Comparison of ENCODE assay signal across 1 cellular context in genomic region chr20:57694481-57694880, GRCh38.
TF ChIP-seq lines count a peak whose summit lies in the region.

No MANE protein-coding gene starts in this region.

TF ChIP-seq in A549, 52 proteins besides CTCF, POLR2A, EP300 and RAD21:
- TF ChIP-seq NR3C1 (IDR thresholded peaks at IDR 0.05) (no peak), MAFK (IDR thresholded peaks at IDR 0.05; ENCODE audit: partially characterized antibody) (no peak), HOXB5 (CRISPR knock-in tag; IDR thresholded peaks at IDR 0.05) (no peak)
